8 cellular contexts compared by ENCODE assay signal in genomic region chr17:78862073-78863023, GRCh38. TPM values are rescaled to one million over a fixed set of nuclear protein-coding genes. Genes with fewer than 3 reads are reported as not detected.
A peak's percentile ranks its signal among the peaks of the same experiment; 100 is the strongest.
DNase-seq lines count a peak whose midpoint lies in the region; ATAC-seq and TF ChIP-seq lines count a peak whose summit lies in the region.

No MANE protein-coding gene starts in this region.

- DNase-seq in astrocyte of the hippocampus (ENCODE audit: low read depth, low spot score) (peak; percentile 97), kidney epithelial cell (ENCODE audit: low read depth) (peak; percentile 88), thyroid gland (peak; percentile 22 to 42), NCI-H524 (lab: John Stamatoyannopoulos, UW) (no peak), NCI-H1694 (lab: John Stamatoyannopoulos, UW) (no peak)
- no peak for DNase-seq in activated effector memory CD4-positive, alpha-beta T cell treated with anti-CD3 and anti-CD28 coated beads, Interleukin-2, amount 50 U/mL, for 16 hours

- H3K4me3 ChIP-seq in kidney epithelial cell (ENCODE audit: low read depth, low read length) (no peak overlapping the region), thyroid gland (replicated peaks in 1 of 3) (no peak overlapping the region)

- TF ChIP-seq POLR2A in thyroid gland (IDR thresholded peaks at IDR 0.05), result no peak

- intact Hi-C loops in thyroid gland (cut with DNase I), result no loop called here

- no peak for TF ChIP-seq EP300 in Ishikawa (IDR thresholded peaks at IDR 0.05; ENCODE audit: borderline replicate concordance)

- H3K36me3 ChIP-seq in kidney epithelial cell (ENCODE audit: control insufficient read depth, insufficient read depth, low read length) (no peaks in the 10 kb centered on the region), thyroid gland (no peaks in the 10 kb centered on the region)

- H3K27ac ChIP-seq in thyroid gland, result peak overlapping the region in 2 of 3 donors; percentile 55 to 61

- H3K27me3 ChIP-seq in kidney epithelial cell (ENCODE audit: control insufficient read depth, insufficient read depth, low read length), result no peaks in the 10 kb centered on the region
- no peaks in the 10 kb centered on the region for H3K27me3 ChIP-seq in thyroid gland

- no peaks in the 10 kb centered on the region for H3K9me3 ChIP-seq in thyroid gland

- no peak for ATAC-seq in HG02763 (IDR thresholded peaks at IDR 0.05; ENCODE audit: unreplicated experiment)

- WGBS in thyroid gland, 2 donors, result 75 to 84% methylated on average over 17 of the region's 17 CpGs

- no peak for TF ChIP-seq CTCF in kidney epithelial cell (IDR thresholded peaks at IDR 0.05; ENCODE audit: insufficient read depth, low read length, poor library complexity, severe bottlenecking)
- no peak for TF ChIP-seq CTCF in thyroid gland (IDR thresholded peaks at IDR 0.05)

- H3K4me1 ChIP-seq in thyroid gland, result no peaks in the 10 kb centered on the region

- no peak for TF ChIP-seq RAD21 in Ishikawa (IDR thresholded peaks at IDR 0.05; ENCODE audit: low read depth)

TF ChIP-seq in Ishikawa, 13 proteins besides CTCF, POLR2A, EP300 and RAD21:
- TF ChIP-seq CEBPB (IDR thresholded peaks at IDR 0.05) (no peak), MAX (IDR thresholded peaks at IDR 0.05) (peak; percentile 95), CREB1 (IDR thresholded peaks at IDR 0.05; ENCODE audit: low read depth) (no peak), TCF12 (IDR thresholded peaks at IDR 0.05; ENCODE audit: low read depth) (0 out of 2 replicates have a peak, but pooled peaks have one; percentile 41), NFIC (IDR thresholded peaks at IDR 0.05) (peak; percentile 12; the same call in 1 of the 2 replicates), YY1 (IDR thresholded peaks at IDR 0.05; ENCODE audit: low read depth) (no peak), ZBTB7A (IDR thresholded peaks at IDR 0.05; ENCODE audit: low read depth) (no peak)
- TF ChIP-seq, protein P1, sequence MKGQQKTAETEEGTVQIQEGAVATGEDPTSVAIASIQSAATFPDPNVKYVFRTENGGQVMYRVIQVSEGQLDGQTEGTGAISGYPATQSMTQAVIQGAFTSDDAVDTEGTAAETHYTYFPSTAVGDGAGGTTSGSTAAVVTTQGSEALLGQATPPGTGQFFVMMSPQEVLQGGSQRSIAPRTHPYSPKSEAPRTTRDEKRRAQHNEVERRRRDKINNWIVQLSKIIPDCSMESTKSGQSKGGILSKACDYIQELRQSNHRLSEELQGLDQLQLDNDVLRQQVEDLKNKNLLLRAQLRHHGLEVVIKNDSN (IDR thresholded peaks at IDR 0.05), result peak; percentile 74
- TF ChIP-seq, protein P2, sequence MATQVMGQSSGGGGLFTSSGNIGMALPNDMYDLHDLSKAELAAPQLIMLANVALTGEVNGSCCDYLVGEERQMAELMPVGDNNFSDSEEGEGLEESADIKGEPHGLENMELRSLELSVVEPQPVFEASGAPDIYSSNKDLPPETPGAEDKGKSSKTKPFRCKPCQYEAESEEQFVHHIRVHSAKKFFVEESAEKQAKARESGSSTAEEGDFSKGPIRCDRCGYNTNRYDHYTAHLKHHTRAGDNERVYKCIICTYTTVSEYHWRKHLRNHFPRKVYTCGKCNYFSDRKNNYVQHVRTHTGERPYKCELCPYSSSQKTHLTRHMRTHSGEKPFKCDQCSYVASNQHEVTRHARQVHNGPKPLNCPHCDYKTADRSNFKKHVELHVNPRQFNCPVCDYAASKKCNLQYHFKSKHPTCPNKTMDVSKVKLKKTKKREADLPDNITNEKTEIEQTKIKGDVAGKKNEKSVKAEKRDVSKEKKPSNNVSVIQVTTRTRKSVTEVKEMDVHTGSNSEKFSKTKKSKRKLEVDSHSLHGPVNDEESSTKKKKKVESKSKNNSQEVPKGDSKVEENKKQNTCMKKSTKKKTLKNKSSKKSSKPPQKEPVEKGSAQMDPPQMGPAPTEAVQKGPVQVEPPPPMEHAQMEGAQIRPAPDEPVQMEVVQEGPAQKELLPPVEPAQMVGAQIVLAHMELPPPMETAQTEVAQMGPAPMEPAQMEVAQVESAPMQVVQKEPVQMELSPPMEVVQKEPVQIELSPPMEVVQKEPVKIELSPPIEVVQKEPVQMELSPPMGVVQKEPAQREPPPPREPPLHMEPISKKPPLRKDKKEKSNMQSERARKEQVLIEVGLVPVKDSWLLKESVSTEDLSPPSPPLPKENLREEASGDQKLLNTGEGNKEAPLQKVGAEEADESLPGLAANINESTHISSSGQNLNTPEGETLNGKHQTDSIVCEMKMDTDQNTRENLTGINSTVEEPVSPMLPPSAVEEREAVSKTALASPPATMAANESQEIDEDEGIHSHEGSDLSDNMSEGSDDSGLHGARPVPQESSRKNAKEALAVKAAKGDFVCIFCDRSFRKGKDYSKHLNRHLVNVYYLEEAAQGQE (IDR thresholded peaks at IDR 0.05; ENCODE audit: low read depth), result no peak

RNA-seq across cellular contexts. Expression of gene USP36, which starts 21.7 kb away (rescaled TPM):
- 48.6 and 64.7 TPM in 2 replicates for total RNA-seq in kidney epithelial cell
- total RNA-seq in thyroid gland, result 10 to 100 TPM; 33.9 to 61.5 (median 46.6) TPM

RNA-seq across cellular contexts. Expression of gene CEP295NL, which starts 40.7 kb away (rescaled TPM):
- 0.63 and 1.8 TPM in 2 replicates for total RNA-seq in kidney epithelial cell
- total RNA-seq in thyroid gland, result 1 to 10 TPM in 3 of 4 donors, under 1 TPM in 1; 0.67 to 1.6 (median 1.4) TPM

Comparison
In these comparisons a context has a peak if more than half of its experiments do, and no peak if none do; other contexts are left out.
1. DNase-seq: peak in astrocyte of the hippocampus (single experiment), kidney epithelial cell (single experiment) and thyroid gland (2 of 2); none in activated effector memory CD4-positive, alpha-beta T cell treated with anti-CD3 and anti-CD28 coated beads, Interleukin-2, amount 50 U/mL, for 16 hours (single experiment), NCI-H524 (0 of 2) and NCI-H1694 (single experiment).